25 cellular contexts compared by ENCODE assay signal in genomic region chr4:120263623-120264022, GRCh38.
DNase-seq lines count a peak whose midpoint lies in the region; ATAC-seq, FAIRE-seq and TF ChIP-seq lines count a peak whose summit lies in the region.
"Had no signal": no experiment of that assay in that cellular context is flagged by ENCODE, and none has a peak within 500 bp of the region (broad histone marks: within the 10 kb centered on the region; RNA-seq: fewer than 3 reads in every experiment).

No MANE protein-coding gene starts in this region.

- no peak overlapping the region for H2BK120ac ChIP-seq in H1 (replicated peaks; ENCODE audit: low read depth, low read length)

- H4K20me1 ChIP-seq in GM23338 (replicated peaks; ENCODE audit: insufficient read depth) (no peaks in the 10 kb centered on the region), H1 (replicated peaks in 1 of 2; ENCODE audit: control insufficient read depth in 1 of 2, insufficient read depth in 2 of 2, low read length in 2 of 2) (no peaks in the 10 kb centered on the region), neural progenitor cell (ENCODE audit: low read depth) (no peaks in the 10 kb centered on the region), Karpas-422 (ENCODE audit: insufficient read depth, low read depth, low read length) (no peaks in the 10 kb centered on the region)
- H4K20me1 ChIP-seq: BLaER1 had no signal

- H3K4me1 Mint-ChIP-seq in GM23338 (peaks cover 5% of the 10 kb centered on the region; the same call in 2 of the 3 replicates), neural progenitor cell (peaks cover 9% of the 10 kb centered on the region)
- H3K4me1 Mint-ChIP-seq: B cell; CD4-positive, CD25-positive, alpha-beta regulatory T cell had no signal

- 63% methylated on average over 4 of the region's 4 CpGs; no CpG with 5 or more reads in 1 of the 2 experiments for WGBS in H1 (ENCODE audit: extremely low coverage in 1 of 2, insufficient coverage in 1 of 2, insufficient read length in 1 of 2, insufficient replicate concordance in 2 of 2, low coverage in 1 of 2, low lambda C conversion rate in 2 of 2, missing lambda C conversion rate in 1 of 2), 2 experiments

- CTCF ChIA-PET in H1 (lab: Charles Lee; ENCODE audit: partially characterized antibody): no interaction called here

- TF ChIP-seq CTCF in GM23338 (conservative IDR thresholded peaks at IDR 0.05; ENCODE audit: low read depth in 2 of 2) (no peak), H1 (IDR thresholded peaks at IDR 0.05; ENCODE audit: control extremely low read depth in 1 of 3, insufficient read depth in 1 of 3, low read depth in 1 of 3, low read length in 3 of 3) (no peak), neural progenitor cell (IDR thresholded peaks at IDR 0.05) (no peak)

- H3K79me2 ChIP-seq in GM23338 (replicated peaks; ENCODE audit: insufficient read depth) (no peaks in the 10 kb centered on the region), H1 (ENCODE audit: control insufficient read depth in 1 of 2, insufficient read depth in 2 of 2, low read length in 2 of 2) (no peaks in the 10 kb centered on the region), neural progenitor cell (ENCODE audit: low read depth) (no peaks in the 10 kb centered on the region), Karpas-422 (ENCODE audit: low read length) (no peaks in the 10 kb centered on the region)

- no peaks in the 10 kb centered on the region for H3K36me3 Mint-ChIP-seq in GM23338 (ENCODE audit: low read depth)
- peaks cover 1% of the 10 kb centered on the region for H3K36me3 Mint-ChIP-seq in neural progenitor cell
- H3K36me3 Mint-ChIP-seq: CD4-positive, CD25-positive, alpha-beta regulatory T cell; CD8-positive, alpha-beta T cell had no signal

- FAIRE-seq in H1 (lab: Jason Lieb, UNC): no peak
- FAIRE-seq: A204.1, GM12878, GM19239, H54 had no signal

- no peaks in the 10 kb centered on the region for H3K79me1 ChIP-seq in H1 (ENCODE audit: low read depth, low read length)

- POLR2A ChIA-PET in H1 (lab: Charles Lee; ENCODE audit: partially characterized antibody): no interaction called here

- no peak overlapping the region for H3K4me3 Mint-ChIP-seq in GM23338
- H3K4me3 Mint-ChIP-seq in neural progenitor cell: no peak overlapping the region
- H3K4me3 Mint-ChIP-seq: B cell; CD8-positive, alpha-beta T cell had no signal

- no peak overlapping the region for H2BK5ac ChIP-seq in H1 (ENCODE audit: low read depth, low read length)

- H3K9ac ChIP-seq in NT2/D1 (ENCODE audit: insufficient read length, low read depth) (no peak overlapping the region), H1 (replicated peaks in 1 of 4; ENCODE audit: extremely low read depth in 1 of 4, low read depth in 3 of 4, low read length in 3 of 4) (no peak overlapping the region), neural progenitor cell (no peak overlapping the region), Karpas-422 (ENCODE audit: low read length) (no peak overlapping the region)
- H3K9ac ChIP-seq: BLaER1, GM23248 had no signal

- no peaks in the 10 kb centered on the region for H3K27me3 ChIP-seq in GM23338 (ENCODE audit: insufficient read depth)
- H3K27me3 ChIP-seq in NT2/D1 (ENCODE audit: insufficient read depth, insufficient read length): no peaks in the 10 kb centered on the region
- no peaks in the 10 kb centered on the region for H3K27me3 ChIP-seq in H1 (replicated peaks in 1 of 4; ENCODE audit: control insufficient read depth in 3 of 4, extremely low read depth in 1 of 4, insufficient read depth in 3 of 4, low read length in 3 of 4)
- no peaks in the 10 kb centered on the region for H3K27me3 ChIP-seq in neural progenitor cell
- H3K27me3 ChIP-seq in Karpas-422 (ENCODE audit: low read length): no peaks in the 10 kb centered on the region
- H3K27me3 ChIP-seq: BLaER1 had no signal

- no peak overlapping the region for H4K5ac ChIP-seq in H1 (ENCODE audit: insufficient read length, low read depth, low read length)

- no peak overlapping the region for H3K4ac ChIP-seq in H1 (replicated peaks; ENCODE audit: insufficient read length, low read depth, low read length)

- H3K9me3 Mint-ChIP-seq in GM23338 (no peaks in the 10 kb centered on the region), neural progenitor cell (peaks cover 4% of the 10 kb centered on the region)
- H3K9me3 Mint-ChIP-seq: CD8-positive, alpha-beta T cell had no signal

- H3K27me3 Mint-ChIP-seq in GM23338 (ENCODE audit: insufficient read depth, low read depth, poor library complexity) (no peaks in the 10 kb centered on the region), neural progenitor cell (ENCODE audit: insufficient read depth, low read depth) (peaks cover 2% of the 10 kb centered on the region)
- H3K27me3 Mint-ChIP-seq: B cell had no signal

- no peak overlapping the region for H3K23ac ChIP-seq in H1 (ENCODE audit: insufficient read length)

- no peak overlapping the region for H3K4me2 ChIP-seq in GM23338
- no peak overlapping the region for H3K4me2 ChIP-seq in H1 (ENCODE audit: insufficient read depth in 1 of 2, low read depth in 2 of 2, low read length in 2 of 2)
- H3K4me2 ChIP-seq in neural progenitor cell: peak overlapping the region; percentile 30
- no peak overlapping the region for H3K4me2 ChIP-seq in Karpas-422 (ENCODE audit: low read depth, low read length, poor library complexity, severe bottlenecking)
- H3K4me2 ChIP-seq: BLaER1 had no signal

- no peak overlapping the region for H3K56ac ChIP-seq in H1 (replicated peaks; ENCODE audit: insufficient read length, low read depth, low read length)

- H3K4me3 ChIP-seq in GM23338 (no peak overlapping the region), NT2/D1 (ENCODE audit: insufficient read length, low read depth) (no peak overlapping the region), H1 (ENCODE audit: extremely low read depth in 1 of 4, insufficient read depth in 2 of 4, low read depth in 3 of 4, low read length in 4 of 4) (no peak overlapping the region), neural progenitor cell (no peak overlapping the region), Karpas-422 (ENCODE audit: low read length) (no peak overlapping the region)
- H3K4me3 ChIP-seq: BLaER1, GM12878, GM23248 had no signal

- H2AK5ac ChIP-seq in H1 (ENCODE audit: low read depth, low read length): no peak overlapping the region

- H3K23me2 ChIP-seq in H1 (ENCODE audit: low read depth, low read length): no peaks in the 10 kb centered on the region

- no peak overlapping the region for H4K91ac ChIP-seq in H1 (replicated peaks; ENCODE audit: insufficient read length, low read length)

- ATAC-seq in GM23338 (peak; percentile 54), HG03439 (IDR thresholded peaks at IDR 0.05; ENCODE audit: unreplicated experiment) (no peak)
- ATAC-seq: CD8-positive, alpha-beta T cell; GM12878; HCT116 had no signal

- no peak overlapping the region for H3K18ac ChIP-seq in H1 (ENCODE audit: extremely low read depth, low read length)

- H3K27ac Mint-ChIP-seq in GM23338 (no peak overlapping the region), neural progenitor cell (no peak overlapping the region)
- H3K27ac Mint-ChIP-seq: B cell; CD4-positive, CD25-positive, alpha-beta regulatory T cell; CD8-positive, alpha-beta T cell had no signal

- no peak overlapping the region for H3K27ac ChIP-seq in GM23338 (ENCODE audit: low read depth)
- H3K27ac ChIP-seq in H1 (ENCODE audit: low read depth, low read length): no peak overlapping the region
- H3K27ac ChIP-seq in neural progenitor cell: no peak overlapping the region
- no peak overlapping the region for H3K27ac ChIP-seq in Karpas-422 (ENCODE audit: low read length)
- H3K27ac ChIP-seq: 22Rv1, BLaER1, C4-2B, GM23248 had no signal

- H2BK15ac ChIP-seq in H1 (ENCODE audit: low read length): no peak overlapping the region

- no peak overlapping the region for H2BK12ac ChIP-seq in H1 (ENCODE audit: low read depth, low read length)

- no peak for TF ChIP-seq EP300 in H1 (IDR thresholded peaks at IDR 0.05; ENCODE audit: borderline replicate concordance in 1 of 2, low read depth in 2 of 2, low read length in 2 of 2)

- DNase-seq in GM23338 (ENCODE audit: low spot score): peak; percentile 9
- DNase-seq in NT2/D1 (ENCODE audit: low read depth, low spot score): peak; percentile 8
- no peak for DNase-seq in H1 (ENCODE audit: low read depth in 1 of 2, low spot score in 2 of 2)
- DNase-seq in neural progenitor cell (ENCODE audit: low spot score): peak; percentile 50
- DNase-seq in cerebellar cortex (ENCODE audit: low spot score): no peak
- DNase-seq in NOMO-1 treated with DMSO at 0.1 percent for 48 hours (lab: John Stamatoyannopoulos, UW; ENCODE audit: unreplicated experiment): no peak
- no peak for DNase-seq in Karpas-422
- DNase-seq: Caco-2; CD4-positive, CD25-positive, alpha-beta regulatory T cell; CD8-positive, alpha-beta T cell; DMS153; DMS79; EL; GDM1; GM23248 had no signal

- H3K9me3 ChIP-seq in NT2/D1 (ENCODE audit: insufficient read depth, low read length) (no peaks in the 10 kb centered on the region), H1 (ENCODE audit: insufficient read depth in 2 of 2, low read depth in 1 of 2, low read length in 1 of 2) (no peaks in the 10 kb centered on the region), neural progenitor cell (ENCODE audit: low read depth) (no peaks in the 10 kb centered on the region), Karpas-422 (ENCODE audit: low read length) (no peaks in the 10 kb centered on the region)
- H3K9me3 ChIP-seq: BLaER1, Caco-2 had no signal

- TF ChIP-seq RAD21 in H1 (IDR thresholded peaks at IDR 0.05 in 1 of 2, conservative IDR thresholded peaks at IDR 0.05 in 1 of 2; ENCODE audit: low read depth in 2 of 2, low read length in 2 of 2): no peak

- H4K8ac ChIP-seq in H1 (ENCODE audit: extremely low read depth, insufficient read depth, low read length): no peak overlapping the region

- H2BK20ac ChIP-seq in H1 (ENCODE audit: low read length): no peak overlapping the region

- TF ChIP-seq POLR2A in H1 (IDR thresholded peaks at IDR 0.05; ENCODE audit: control extremely low read depth in 1 of 2, low read depth in 2 of 2, low read length in 2 of 2): no peak

- H3K36me3 ChIP-seq in GM23338 (ENCODE audit: insufficient read depth) (no peaks in the 10 kb centered on the region), NT2/D1 (ENCODE audit: insufficient read depth, insufficient read length, low read length) (no peaks in the 10 kb centered on the region), H1 (ENCODE audit: control insufficient read depth in 2 of 4, insufficient read depth in 4 of 4, low read length in 3 of 4) (no peaks in the 10 kb centered on the region), neural progenitor cell (no peaks in the 10 kb centered on the region), Karpas-422 (ENCODE audit: insufficient read depth, low read length) (no peaks in the 10 kb centered on the region)
- H3K36me3 ChIP-seq: BLaER1 had no signal

- H3F3A ChIP-seq in GM23338 (replicated peaks; ENCODE audit: low read depth) (no peaks in the 10 kb centered on the region), neural progenitor cell (ENCODE audit: low read depth) (peaks cover 4% of the 10 kb centered on the region)

- H3K4me1 ChIP-seq in GM23338 (ENCODE audit: insufficient read depth) (no peaks in the 10 kb centered on the region; the same call in 1 of the 2 replicates), NT2/D1 (ENCODE audit: insufficient read depth, insufficient read length) (no peaks in the 10 kb centered on the region), H1 (replicated peaks in 1 of 4; ENCODE audit: control insufficient read depth in 3 of 4, insufficient read depth in 4 of 4, low read length in 3 of 4) (no peaks in the 10 kb centered on the region; a peak in 1 of 7 replicates), neural progenitor cell (peaks cover 23% of the 10 kb centered on the region), Karpas-422 (ENCODE audit: low read length) (no peaks in the 10 kb centered on the region)
- H3K4me1 ChIP-seq: BLaER1, Caco-2 had no signal

- H2AFZ ChIP-seq in GM23338: no peak overlapping the region; the same call in 1 of the 2 replicates
- H2AFZ ChIP-seq in H1 (ENCODE audit: low read length): 0 out of 2 replicates have a peak overlapping the region, but pooled peaks have one; percentile 2
- peak overlapping the region; percentile 26 for H2AFZ ChIP-seq in neural progenitor cell (replicated peaks)
- H2AFZ ChIP-seq in Karpas-422 (ENCODE audit: low read length): no peak overlapping the region
- H2AFZ ChIP-seq: GM23248 had no signal

- H3K9me2 ChIP-seq in GM23338 (ENCODE audit: insufficient read depth) (no peaks in the 10 kb centered on the region), Karpas-422 (replicated peaks; ENCODE audit: insufficient read depth, low read length) (no peaks in the 10 kb centered on the region)

- no peak overlapping the region for H3K14ac ChIP-seq in H1 (ENCODE audit: insufficient read length)

Comparison
In these comparisons a context has a peak if more than half of its experiments do, and no peak if none do; other contexts are left out.
1. DNase-seq: peak in GM23338 (single experiment), NT2/D1 (single experiment) and neural progenitor cell (single experiment); none in H1 (0 of 2), cerebellar cortex (single experiment), NOMO-1 treated with DMSO at 0.1 percent for 48 hours (single experiment) and Karpas-422 (single experiment).
2. H2AFZ ChIP-seq: peak in H1 (single experiment) and neural progenitor cell (single experiment); none in GM23338 (single experiment) and Karpas-422 (single experiment).